Comparison of ENCODE assay signal across 1 cellular context in the genomic region with DNA sequence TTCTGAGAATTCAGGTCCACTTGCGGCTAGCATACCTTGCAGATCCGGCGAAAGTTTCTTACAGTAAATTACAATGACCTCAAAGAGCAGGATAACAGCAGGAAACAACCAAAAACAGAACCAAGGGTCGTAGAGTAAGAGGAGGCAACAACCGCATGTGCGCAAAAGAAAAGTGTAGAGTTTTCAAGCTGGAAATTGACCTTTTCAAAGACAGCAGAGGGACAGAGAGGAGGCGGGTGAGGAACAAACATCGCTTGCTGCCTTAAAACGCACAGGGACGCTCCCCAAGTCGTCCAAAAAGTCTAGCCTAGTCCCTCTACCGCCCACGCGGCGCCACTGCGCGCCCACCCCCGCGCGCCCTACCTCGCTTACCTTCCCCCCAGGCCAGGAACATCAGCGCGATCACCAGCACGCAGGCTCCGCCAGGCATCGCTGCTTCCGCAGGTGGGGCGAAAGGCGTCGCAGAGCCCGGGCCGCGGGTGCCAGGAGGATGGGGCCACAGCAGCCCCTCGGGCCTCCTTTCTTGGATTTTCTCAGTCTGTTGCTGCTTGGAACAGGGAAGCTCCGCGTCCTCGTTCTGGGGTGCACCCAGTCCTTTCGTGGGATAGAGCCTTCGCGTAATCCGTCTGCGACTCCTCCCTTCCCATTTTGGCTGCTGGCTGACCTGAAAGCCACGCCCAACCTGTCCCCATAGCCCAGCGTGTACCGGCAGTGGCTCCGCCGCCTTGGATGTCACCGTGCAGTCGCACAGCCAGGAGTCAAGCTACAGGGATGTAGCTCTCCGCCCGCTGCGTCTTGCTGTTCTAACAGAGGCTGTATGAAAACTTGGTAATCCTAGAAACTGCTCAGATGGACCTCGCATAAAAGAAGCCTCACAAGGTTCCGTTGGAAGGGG.
TF ChIP-seq lines count a peak whose summit lies in the region.

A gene (minus strand): TSS at position 579 of the 895 bp plus-strand sequence. CDS start 149 bp downstream, at position 430.

TF ChIP-seq in K562, 482 proteins besides CTCF, POLR2A, EP300 and RAD21 (continued from another document and continues in another):
- TF ChIP-seq, protein P1, sequence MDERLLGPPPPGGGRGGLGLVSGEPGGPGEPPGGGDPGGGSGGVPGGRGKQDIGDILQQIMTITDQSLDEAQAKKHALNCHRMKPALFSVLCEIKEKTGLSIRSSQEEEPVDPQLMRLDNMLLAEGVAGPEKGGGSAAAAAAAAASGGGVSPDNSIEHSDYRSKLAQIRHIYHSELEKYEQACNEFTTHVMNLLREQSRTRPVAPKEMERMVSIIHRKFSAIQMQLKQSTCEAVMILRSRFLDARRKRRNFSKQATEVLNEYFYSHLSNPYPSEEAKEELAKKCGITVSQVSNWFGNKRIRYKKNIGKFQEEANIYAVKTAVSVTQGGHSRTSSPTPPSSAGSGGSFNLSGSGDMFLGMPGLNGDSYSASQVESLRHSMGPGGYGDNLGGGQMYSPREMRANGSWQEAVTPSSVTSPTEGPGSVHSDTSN (CRISPR knock-in tag; IDR thresholded peaks at IDR 0.05; ENCODE audit: low read depth): no peak
- TF ChIP-seq, protein P1 (tag; conservative IDR thresholded peaks at IDR 0.05; ENCODE audit: low read depth): no peak
- TF ChIP-seq TBL1XR1 (IDR thresholded peaks at IDR 0.05; ENCODE audit: low read length in 2 of 2) (peak in 1 of 2 experiments; percentile 18; a peak in 2 of 4 replicates), L3MBTL2 (IDR thresholded peaks at IDR 0.05) (peak; percentile 60), KLF13 (tag; IDR thresholded peaks at IDR 0.05; ENCODE audit: borderline replicate concordance, low read depth) (peak; percentile 26), ZNF77 (CRISPR knock-in tag; IDR thresholded peaks at IDR 0.05) (no peak), ZFX (CRISPR knock-in tag; IDR thresholded peaks at IDR 0.05) (peak; percentile 69), MAFF (IDR thresholded peaks at IDR 0.05; ENCODE audit: low read length) (no peak), TCF7L2 (IDR thresholded peaks at IDR 0.05; ENCODE audit: low read depth, low read length) (no peak), CBX2 (IDR thresholded peaks at IDR 0.05; ENCODE audit: insufficient read depth, low read length, poor library complexity, severe bottlenecking) (no peak), NCOA4 (IDR thresholded peaks at IDR 0.05; ENCODE audit: partially characterized antibody) (no peak), ESRRA (IDR thresholded peaks at IDR 0.05; ENCODE audit: borderline replicate concordance, low read depth) (peak; percentile 63; the same call in 1 of the 2 replicates), SAP30 (IDR thresholded peaks at IDR 0.05; ENCODE audit: borderline replicate concordance, insufficient read depth, low read depth, low read length, poor library complexity, severe bottlenecking) (peak; percentile 54), SMARCE1 (IDR thresholded peaks at IDR 0.05) (peak; percentile 50), E2F3 (CRISPR knock-in tag; IDR thresholded peaks at IDR 0.05) (no peak), ZNF146 (CRISPR knock-in tag; IDR thresholded peaks at IDR 0.05; ENCODE audit: unreplicated experiment) (no peak), BRCA1 (IDR thresholded peaks at IDR 0.05) (no peak), BRCA1 (CRISPR knock-in tag; IDR thresholded peaks at IDR 0.05) (no peak), SMARCB1 (IDR thresholded peaks at IDR 0.05; ENCODE audit: insufficient read length, low read depth) (peak; percentile 59), ZBTB17 (CRISPR knock-in tag; IDR thresholded peaks at IDR 0.05) (peak; percentile 47; the same call in 1 of the 2 replicates), SREBF1 (IDR thresholded peaks at IDR 0.05; ENCODE audit: borderline replicate concordance, low read depth, low read length) (no peak), ZNF239 (CRISPR knock-in tag; IDR thresholded peaks at IDR 0.05) (no peak), SRF (CRISPR knock-in tag; IDR thresholded peaks at IDR 0.05) (peak in 1 of 2 experiments; percentile 75; a peak in 2 of 4 replicates), ZC3H8 (IDR thresholded peaks at IDR 0.05) (no peak), PPARD (CRISPR knock-in tag; IDR thresholded peaks at IDR 0.05) (no peak)
- TF ChIP-seq, protein P2, sequence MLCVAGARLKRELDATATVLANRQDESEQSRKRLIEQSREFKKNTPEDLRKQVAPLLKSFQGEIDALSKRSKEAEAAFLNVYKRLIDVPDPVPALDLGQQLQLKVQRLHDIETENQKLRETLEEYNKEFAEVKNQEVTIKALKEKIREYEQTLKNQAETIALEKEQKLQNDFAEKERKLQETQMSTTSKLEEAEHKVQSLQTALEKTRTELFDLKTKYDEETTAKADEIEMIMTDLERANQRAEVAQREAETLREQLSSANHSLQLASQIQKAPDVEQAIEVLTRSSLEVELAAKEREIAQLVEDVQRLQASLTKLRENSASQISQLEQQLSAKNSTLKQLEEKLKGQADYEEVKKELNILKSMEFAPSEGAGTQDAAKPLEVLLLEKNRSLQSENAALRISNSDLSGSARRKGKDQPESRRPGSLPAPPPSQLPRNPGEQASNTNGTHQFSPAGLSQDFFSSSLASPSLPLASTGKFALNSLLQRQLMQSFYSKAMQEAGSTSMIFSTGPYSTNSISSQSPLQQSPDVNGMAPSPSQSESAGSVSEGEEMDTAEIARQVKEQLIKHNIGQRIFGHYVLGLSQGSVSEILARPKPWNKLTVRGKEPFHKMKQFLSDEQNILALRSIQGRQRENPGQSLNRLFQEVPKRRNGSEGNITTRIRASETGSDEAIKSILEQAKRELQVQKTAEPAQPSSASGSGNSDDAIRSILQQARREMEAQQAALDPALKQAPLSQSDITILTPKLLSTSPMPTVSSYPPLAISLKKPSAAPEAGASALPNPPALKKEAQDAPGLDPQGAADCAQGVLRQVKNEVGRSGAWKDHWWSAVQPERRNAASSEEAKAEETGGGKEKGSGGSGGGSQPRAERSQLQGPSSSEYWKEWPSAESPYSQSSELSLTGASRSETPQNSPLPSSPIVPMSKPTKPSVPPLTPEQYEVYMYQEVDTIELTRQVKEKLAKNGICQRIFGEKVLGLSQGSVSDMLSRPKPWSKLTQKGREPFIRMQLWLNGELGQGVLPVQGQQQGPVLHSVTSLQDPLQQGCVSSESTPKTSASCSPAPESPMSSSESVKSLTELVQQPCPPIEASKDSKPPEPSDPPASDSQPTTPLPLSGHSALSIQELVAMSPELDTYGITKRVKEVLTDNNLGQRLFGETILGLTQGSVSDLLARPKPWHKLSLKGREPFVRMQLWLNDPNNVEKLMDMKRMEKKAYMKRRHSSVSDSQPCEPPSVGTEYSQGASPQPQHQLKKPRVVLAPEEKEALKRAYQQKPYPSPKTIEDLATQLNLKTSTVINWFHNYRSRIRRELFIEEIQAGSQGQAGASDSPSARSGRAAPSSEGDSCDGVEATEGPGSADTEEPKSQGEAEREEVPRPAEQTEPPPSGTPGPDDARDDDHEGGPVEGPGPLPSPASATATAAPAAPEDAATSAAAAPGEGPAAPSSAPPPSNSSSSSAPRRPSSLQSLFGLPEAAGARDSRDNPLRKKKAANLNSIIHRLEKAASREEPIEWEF (CRISPR knock-in tag; IDR thresholded peaks at IDR 0.05): no peak
- TF ChIP-seq, protein P3, sequence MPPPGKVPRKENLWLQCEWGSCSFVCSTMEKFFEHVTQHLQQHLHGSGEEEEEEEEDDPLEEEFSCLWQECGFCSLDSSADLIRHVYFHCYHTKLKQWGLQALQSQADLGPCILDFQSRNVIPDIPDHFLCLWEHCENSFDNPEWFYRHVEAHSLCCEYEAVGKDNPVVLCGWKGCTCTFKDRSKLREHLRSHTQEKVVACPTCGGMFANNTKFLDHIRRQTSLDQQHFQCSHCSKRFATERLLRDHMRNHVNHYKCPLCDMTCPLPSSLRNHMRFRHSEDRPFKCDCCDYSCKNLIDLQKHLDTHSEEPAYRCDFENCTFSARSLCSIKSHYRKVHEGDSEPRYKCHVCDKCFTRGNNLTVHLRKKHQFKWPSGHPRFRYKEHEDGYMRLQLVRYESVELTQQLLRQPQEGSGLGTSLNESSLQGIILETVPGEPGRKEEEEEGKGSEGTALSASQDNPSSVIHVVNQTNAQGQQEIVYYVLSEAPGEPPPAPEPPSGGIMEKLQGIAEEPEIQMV (tag; conservative IDR thresholded peaks at IDR 0.05; ENCODE audit: low read depth): no peak
- TF ChIP-seq, protein P4, sequence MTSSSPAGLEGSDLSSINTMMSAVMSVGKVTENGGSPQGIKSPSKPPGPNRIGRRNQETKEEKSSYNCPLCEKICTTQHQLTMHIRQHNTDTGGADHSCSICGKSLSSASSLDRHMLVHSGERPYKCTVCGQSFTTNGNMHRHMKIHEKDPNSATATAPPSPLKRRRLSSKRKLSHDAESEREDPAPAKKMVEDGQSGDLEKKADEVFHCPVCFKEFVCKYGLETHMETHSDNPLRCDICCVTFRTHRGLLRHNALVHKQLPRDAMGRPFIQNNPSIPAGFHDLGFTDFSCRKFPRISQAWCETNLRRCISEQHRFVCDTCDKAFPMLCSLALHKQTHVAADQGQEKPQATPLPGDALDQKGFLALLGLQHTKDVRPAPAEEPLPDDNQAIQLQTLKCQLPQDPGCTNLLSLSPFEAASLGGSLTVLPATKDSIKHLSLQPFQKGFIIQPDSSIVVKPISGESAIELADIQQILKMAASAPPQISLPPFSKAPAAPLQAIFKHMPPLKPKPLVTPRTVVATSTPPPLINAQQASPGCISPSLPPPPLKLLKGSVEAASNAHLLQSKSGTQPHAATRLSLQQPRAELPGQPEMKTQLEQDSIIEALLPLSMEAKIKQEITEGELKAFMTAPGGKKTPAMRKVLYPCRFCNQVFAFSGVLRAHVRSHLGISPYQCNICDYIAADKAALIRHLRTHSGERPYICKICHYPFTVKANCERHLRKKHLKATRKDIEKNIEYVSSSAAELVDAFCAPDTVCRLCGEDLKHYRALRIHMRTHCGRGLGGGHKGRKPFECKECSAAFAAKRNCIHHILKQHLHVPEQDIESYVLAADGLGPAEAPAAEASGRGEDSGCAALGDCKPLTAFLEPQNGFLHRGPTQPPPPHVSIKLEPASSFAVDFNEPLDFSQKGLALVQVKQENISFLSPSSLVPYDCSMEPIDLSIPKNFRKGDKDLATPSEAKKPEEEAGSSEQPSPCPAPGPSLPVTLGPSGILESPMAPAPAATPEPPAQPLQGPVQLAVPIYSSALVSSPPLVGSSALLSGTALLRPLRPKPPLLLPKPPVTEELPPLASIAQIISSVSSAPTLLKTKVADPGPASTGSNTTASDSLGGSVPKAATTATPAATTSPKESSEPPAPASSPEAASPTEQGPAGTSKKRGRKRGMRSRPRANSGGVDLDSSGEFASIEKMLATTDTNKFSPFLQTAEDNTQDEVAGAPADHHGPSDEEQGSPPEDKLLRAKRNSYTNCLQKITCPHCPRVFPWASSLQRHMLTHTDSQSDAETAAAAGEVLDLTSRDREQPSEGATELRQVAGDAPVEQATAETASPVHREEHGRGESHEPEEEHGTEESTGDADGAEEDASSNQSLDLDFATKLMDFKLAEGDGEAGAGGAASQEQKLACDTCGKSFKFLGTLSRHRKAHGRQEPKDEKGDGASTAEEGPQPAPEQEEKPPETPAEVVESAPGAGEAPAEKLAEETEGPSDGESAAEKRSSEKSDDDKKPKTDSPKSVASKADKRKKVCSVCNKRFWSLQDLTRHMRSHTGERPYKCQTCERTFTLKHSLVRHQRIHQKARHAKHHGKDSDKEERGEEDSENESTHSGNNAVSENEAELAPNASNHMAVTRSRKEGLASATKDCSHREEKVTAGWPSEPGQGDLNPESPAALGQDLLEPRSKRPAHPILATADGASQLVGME (CRISPR knock-in tag; IDR thresholded peaks at IDR 0.05): 0 out of 2 replicates have a peak, but pooled peaks have one; percentile 33
- TF ChIP-seq, protein P5, sequence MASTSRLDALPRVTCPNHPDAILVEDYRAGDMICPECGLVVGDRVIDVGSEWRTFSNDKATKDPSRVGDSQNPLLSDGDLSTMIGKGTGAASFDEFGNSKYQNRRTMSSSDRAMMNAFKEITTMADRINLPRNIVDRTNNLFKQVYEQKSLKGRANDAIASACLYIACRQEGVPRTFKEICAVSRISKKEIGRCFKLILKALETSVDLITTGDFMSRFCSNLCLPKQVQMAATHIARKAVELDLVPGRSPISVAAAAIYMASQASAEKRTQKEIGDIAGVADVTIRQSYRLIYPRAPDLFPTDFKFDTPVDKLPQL (IDR thresholded peaks at IDR 0.05; ENCODE audit: extremely low read depth, insufficient read length): peak; percentile 67
- TF ChIP-seq, protein P6, sequence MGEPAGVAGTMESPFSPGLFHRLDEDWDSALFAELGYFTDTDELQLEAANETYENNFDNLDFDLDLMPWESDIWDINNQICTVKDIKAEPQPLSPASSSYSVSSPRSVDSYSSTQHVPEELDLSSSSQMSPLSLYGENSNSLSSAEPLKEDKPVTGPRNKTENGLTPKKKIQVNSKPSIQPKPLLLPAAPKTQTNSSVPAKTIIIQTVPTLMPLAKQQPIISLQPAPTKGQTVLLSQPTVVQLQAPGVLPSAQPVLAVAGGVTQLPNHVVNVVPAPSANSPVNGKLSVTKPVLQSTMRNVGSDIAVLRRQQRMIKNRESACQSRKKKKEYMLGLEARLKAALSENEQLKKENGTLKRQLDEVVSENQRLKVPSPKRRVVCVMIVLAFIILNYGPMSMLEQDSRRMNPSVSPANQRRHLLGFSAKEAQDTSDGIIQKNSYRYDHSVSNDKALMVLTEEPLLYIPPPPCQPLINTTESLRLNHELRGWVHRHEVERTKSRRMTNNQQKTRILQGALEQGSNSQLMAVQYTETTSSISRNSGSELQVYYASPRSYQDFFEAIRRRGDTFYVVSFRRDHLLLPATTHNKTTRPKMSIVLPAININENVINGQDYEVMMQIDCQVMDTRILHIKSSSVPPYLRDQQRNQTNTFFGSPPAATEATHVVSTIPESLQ (CRISPR knock-in tag; IDR thresholded peaks at IDR 0.05): 0 out of 2 replicates have a peak, but pooled peaks have one; percentile 49
- TF ChIP-seq, protein P7, sequence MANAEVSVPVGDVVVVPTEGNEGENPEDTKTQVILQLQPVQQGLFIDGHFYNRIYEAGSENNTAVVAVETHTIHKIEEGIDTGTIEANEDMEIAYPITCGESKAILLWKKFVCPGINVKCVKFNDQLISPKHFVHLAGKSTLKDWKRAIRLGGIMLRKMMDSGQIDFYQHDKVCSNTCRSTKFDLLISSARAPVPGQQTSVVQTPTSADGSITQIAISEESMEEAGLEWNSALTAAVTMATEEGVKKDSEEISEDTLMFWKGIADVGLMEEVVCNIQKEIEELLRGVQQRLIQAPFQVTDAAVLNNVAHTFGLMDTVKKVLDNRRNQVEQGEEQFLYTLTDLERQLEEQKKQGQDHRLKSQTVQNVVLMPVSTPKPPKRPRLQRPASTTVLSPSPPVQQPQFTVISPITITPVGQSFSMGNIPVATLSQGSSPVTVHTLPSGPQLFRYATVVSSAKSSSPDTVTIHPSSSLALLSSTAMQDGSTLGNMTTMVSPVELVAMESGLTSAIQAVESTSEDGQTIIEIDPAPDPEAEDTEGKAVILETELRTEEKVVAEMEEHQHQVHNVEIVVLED (CRISPR knock-in tag; IDR thresholded peaks at IDR 0.05): no peak; the same call in 1 of the 2 replicates
